ENCODE assay signal across 1 cellular context in the genomic region with DNA sequence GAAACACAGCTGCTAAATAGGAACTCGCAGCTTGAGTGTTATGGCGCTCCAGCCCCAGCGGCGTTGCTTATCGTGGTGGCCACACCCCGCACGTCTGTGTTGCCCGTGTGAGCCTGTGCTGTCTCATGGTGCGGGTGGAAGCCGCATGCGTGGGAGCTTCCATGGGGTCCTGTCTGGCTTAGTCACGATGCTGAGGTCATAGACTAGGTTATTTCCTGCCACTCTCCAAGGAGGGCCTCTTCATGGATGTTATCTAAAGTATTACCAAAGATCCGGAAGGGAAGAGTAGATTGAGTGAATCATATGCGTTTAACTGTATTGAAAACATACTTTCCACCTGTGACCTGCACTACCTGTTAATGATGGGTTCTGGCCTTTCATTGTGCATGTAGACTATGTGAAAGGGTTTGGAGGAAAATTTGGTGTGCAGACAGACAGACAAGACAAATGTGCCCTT.
TF ChIP-seq lines count a peak whose summit lies in the region.

No MANE protein-coding gene starts in this region.

TF ChIP-seq in K562, 482 proteins besides CTCF, POLR2A, EP300 and RAD21 (continued from another document and continues in another):
- no peak for TF ChIP-seq ZNF277 (CRISPR knock-in tag; IDR thresholded peaks at IDR 0.05; ENCODE audit: borderline replicate concordance)
- no peak for TF ChIP-seq ETV6 (IDR thresholded peaks at IDR 0.05; ENCODE audit: borderline replicate concordance in 1 of 2, low read depth in 2 of 2, low read length in 1 of 2)
- no peak for TF ChIP-seq ETV6 (CRISPR knock-in tag; IDR thresholded peaks at IDR 0.05; ENCODE audit: borderline replicate concordance)
- peak; percentile 69 for TF ChIP-seq RBFOX2 (IDR thresholded peaks at IDR 0.05; ENCODE audit: low read depth, low read length)
- TF ChIP-seq ATF4 (CRISPR knock-in tag; IDR thresholded peaks at IDR 0.05) = peak; percentile 15; the same call in 1 of the 2 replicates
- TF ChIP-seq IFI16 (CRISPR knock-in tag; IDR thresholded peaks at IDR 0.05) = no peak
- peak in 1 of 2 experiments; percentile 56; a peak in 1 of 3 replicates for TF ChIP-seq CBX3 (IDR thresholded peaks at IDR 0.05; ENCODE audit: borderline replicate concordance in 1 of 2, low read length in 2 of 2)
- TF ChIP-seq TFE3 (CRISPR knock-in tag; IDR thresholded peaks at IDR 0.05) = no peak
- TF ChIP-seq SMARCA5 (IDR thresholded peaks at IDR 0.05) = no peak
- no peak for TF ChIP-seq MYBL2 (IDR thresholded peaks at IDR 0.05; ENCODE audit: low read depth)
- no peak for TF ChIP-seq MYBL2 (CRISPR knock-in tag; IDR thresholded peaks at IDR 0.05; ENCODE audit: borderline replicate concordance)
- no peak for TF ChIP-seq ZFP91 (CRISPR knock-in tag; IDR thresholded peaks at IDR 0.05)
- TF ChIP-seq CHD7 (IDR thresholded peaks at IDR 0.05; ENCODE audit: low read depth, low read length) = no peak
- TF ChIP-seq, protein P1, sequence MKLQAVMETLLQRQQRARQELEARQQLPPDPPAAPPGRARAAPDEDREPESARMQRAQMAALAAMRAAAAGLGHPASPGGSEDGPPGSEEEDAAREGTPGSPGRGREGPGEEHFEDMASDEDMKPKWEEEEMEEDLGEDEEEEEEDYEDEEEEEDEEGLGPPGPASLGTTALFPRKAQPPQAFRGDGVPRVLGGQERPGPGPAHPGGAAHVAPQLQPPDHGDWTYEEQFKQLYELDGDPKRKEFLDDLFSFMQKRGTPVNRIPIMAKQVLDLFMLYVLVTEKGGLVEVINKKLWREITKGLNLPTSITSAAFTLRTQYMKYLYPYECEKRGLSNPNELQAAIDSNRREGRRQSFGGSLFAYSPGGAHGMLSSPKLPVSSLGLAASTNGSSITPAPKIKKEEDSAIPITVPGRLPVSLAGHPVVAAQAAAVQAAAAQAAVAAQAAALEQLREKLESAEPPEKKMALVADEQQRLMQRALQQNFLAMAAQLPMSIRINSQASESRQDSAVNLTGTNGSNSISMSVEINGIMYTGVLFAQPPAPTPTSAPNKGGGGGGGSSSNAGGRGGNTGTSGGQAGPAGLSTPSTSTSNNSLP (IDR thresholded peaks at IDR 0.05; ENCODE audit: borderline replicate concordance, low read depth, low read length) = peak; percentile 95
- no peak for TF ChIP-seq ZC3H8 (IDR thresholded peaks at IDR 0.05)
- no peak for TF ChIP-seq POU5F1 (IDR thresholded peaks at IDR 0.05; ENCODE audit: borderline replicate concordance, low read depth, low read length, partially characterized antibody)
- TF ChIP-seq, protein P2, sequence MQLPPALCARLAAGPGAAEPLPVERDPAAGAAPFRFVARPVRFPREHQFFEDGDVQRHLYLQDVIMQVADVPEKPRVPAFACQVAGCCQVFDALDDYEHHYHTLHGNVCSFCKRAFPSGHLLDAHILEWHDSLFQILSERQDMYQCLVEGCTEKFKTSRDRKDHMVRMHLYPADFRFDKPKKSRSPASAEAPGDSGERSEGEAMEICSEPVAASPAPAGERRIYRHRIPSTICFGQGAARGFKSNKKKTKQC (CRISPR knock-in tag; IDR thresholded peaks at IDR 0.05) = no peak
- TF ChIP-seq ZNF175 (CRISPR knock-in tag; IDR thresholded peaks at IDR 0.05; ENCODE audit: low read depth) = no peak
- TF ChIP-seq PATZ1 (CRISPR knock-in tag; IDR thresholded peaks at IDR 0.05; ENCODE audit: borderline replicate concordance) = no peak
- peak; percentile 94 for TF ChIP-seq CCNT2 (IDR thresholded peaks at IDR 0.05; ENCODE audit: borderline replicate concordance, extremely low read depth, insufficient read length, low read depth, low read length)
- TF ChIP-seq SRSF9 (IDR thresholded peaks at IDR 0.05; ENCODE audit: borderline replicate concordance, low read depth, low read length) = no peak
- no peak for TF ChIP-seq XRCC4 (IDR thresholded peaks at IDR 0.05; ENCODE audit: extremely low read depth, insufficient read depth, insufficient read length)
- TF ChIP-seq YBX1 (IDR thresholded peaks at IDR 0.05) = no peak
- TF ChIP-seq NCOA4 (IDR thresholded peaks at IDR 0.05; ENCODE audit: partially characterized antibody) = no peak
- no peak for TF ChIP-seq ZNF79 (CRISPR knock-in tag; IDR thresholded peaks at IDR 0.05; ENCODE audit: low read depth)
- TF ChIP-seq ZNF12 (CRISPR knock-in tag; IDR thresholded peaks at IDR 0.05) = no peak
- peak; percentile 93 for TF ChIP-seq HDAC2 (IDR thresholded peaks at IDR 0.05)
- TF ChIP-seq, protein P3, sequence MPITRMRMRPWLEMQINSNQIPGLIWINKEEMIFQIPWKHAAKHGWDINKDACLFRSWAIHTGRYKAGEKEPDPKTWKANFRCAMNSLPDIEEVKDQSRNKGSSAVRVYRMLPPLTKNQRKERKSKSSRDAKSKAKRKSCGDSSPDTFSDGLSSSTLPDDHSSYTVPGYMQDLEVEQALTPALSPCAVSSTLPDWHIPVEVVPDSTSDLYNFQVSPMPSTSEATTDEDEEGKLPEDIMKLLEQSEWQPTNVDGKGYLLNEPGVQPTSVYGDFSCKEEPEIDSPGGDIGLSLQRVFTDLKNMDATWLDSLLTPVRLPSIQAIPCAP (CRISPR knock-in tag; IDR thresholded peaks at IDR 0.05; ENCODE audit: borderline replicate concordance) = no peak
- TF ChIP-seq CREM (IDR thresholded peaks at IDR 0.05; ENCODE audit: low read depth) = peak; percentile 92
- TF ChIP-seq NCOA1 (IDR thresholded peaks at IDR 0.05; ENCODE audit: low read depth) = peak; percentile 88
